In the genomic region with DNA sequence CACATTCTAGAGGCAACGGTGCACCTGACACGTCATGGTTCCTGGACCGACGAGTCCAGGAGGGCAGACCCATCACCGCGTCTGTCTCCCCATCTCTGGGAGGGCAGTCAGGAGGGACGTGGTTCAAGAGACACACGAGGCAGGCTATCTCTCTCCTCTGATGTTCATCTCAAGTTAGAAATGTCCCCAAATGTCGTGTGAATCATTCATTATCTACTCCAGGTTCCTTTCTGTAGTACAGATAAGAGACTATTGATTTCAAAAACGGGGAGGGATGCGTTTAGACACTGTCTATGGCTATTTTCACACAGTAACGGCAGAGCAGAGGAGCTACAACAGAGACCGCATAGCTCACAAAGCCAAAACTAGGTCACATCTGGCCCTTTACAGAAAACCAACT, we compare ENCODE assay signal across 23 cellular contexts.
"Had no signal": no experiment of that assay in that cellular context is flagged by ENCODE, and none has a peak within 500 bp of the region (broad histone marks: within the 10 kb centered on the region; RNA-seq: fewer than 3 reads in every experiment).

No MANE protein-coding gene starts in this region.

- ATAC-seq: body of pancreas had no signal

- H3K27me3 ChIP-seq: ascending aorta, body of pancreas, Peyer's patch had no signal

- H3K9me3 ChIP-seq: ascending aorta, body of pancreas, Peyer's patch had no signal

- H3K27ac ChIP-seq: ascending aorta, body of pancreas, Peyer's patch, RWPE1, VCaP had no signal

- H3K27me3 Mint-ChIP-seq: activated CD4-positive, alpha-beta memory T cell treated with anti-CD3 and anti-CD28 coated beads for 36 hours; activated CD4-positive, alpha-beta T cell treated with anti-CD3 and anti-CD28 coated beads, Interleukin-2, amount 10 ng/mL, durations not matched to agents 7 days and 5 days; activated naive CD4-positive, alpha-beta T cell treated with anti-CD3 and anti-CD28 coated beads, Interleukin-2, amount 50 U/mL, for 24 hours; activated T-cell treated with anti-CD3 and anti-CD28 coated beads, Interleukin-2, amount 50 U/mL, for 24 hours had no signal

- DNase-seq: activated CD4-positive, alpha-beta memory T cell treated with anti-CD3 and anti-CD28 coated beads for 36 hours; activated CD4-positive, alpha-beta T cell treated with anti-CD3 and anti-CD28 coated beads, Interleukin-2, amount 10 ng/mL, durations not matched to agents 7 days and 5 days; activated CD4-positive, CD25-positive, alpha-beta regulatory T cell; activated effector memory CD4-positive, alpha-beta T cell treated with Interleukin-2 at 50 U/mL for 16 hours; activated naive CD4-positive, alpha-beta T cell; body of pancreas; Karpas-422; MM.1S; NCI-H1105; NCI-H1436; NCI-H1694 treated with DMSO at 0.1 percent for 48 hours; NCI-H2029 treated with DMSO at 0.1 percent for 48 hours; NCI-H510A treated with DMSO at 0.1 percent for 48 hours; SHP77 treated with DMSO at 0.1 percent for 48 hours; T-helper 2 cell; T1000 had no signal

- H3K27ac Mint-ChIP-seq: activated CD4-positive, alpha-beta memory T cell treated with anti-CD3 and anti-CD28 coated beads for 36 hours; activated CD4-positive, alpha-beta T cell treated with anti-CD3 and anti-CD28 coated beads, Interleukin-2, amount 10 ng/mL, durations not matched to agents 7 days and 5 days; activated naive CD4-positive, alpha-beta T cell treated with anti-CD3 and anti-CD28 coated beads, Interleukin-2, amount 50 U/mL, for 24 hours; activated T-cell treated with anti-CD3 and anti-CD28 coated beads, Interleukin-2, amount 50 U/mL, for 24 hours; activated T-helper 1 cell treated with anti-CD3 and anti-CD28 coated beads, Interleukin-12 subunit alpha, Interleukin-12 subunit beta, Interleukin-2, Interleukin-4 antibody, amounts not matched to agents 30 ng/mL and 10 ng/mL and 1 ng/mL, durations not matched to agents 14 hours and 24 hours and 36 hours had no signal

- H3K4me3 Mint-ChIP-seq: activated CD4-positive, alpha-beta memory T cell treated with anti-CD3 and anti-CD28 coated beads for 36 hours; activated CD4-positive, alpha-beta T cell treated with anti-CD3 and anti-CD28 coated beads, Interleukin-2, amount 10 ng/mL, durations not matched to agents 7 days and 5 days; activated naive CD4-positive, alpha-beta T cell treated with anti-CD3 and anti-CD28 coated beads, Interleukin-2, amount 50 U/mL, for 24 hours; activated T-cell treated with anti-CD3 and anti-CD28 coated beads, Interleukin-2, amount 50 U/mL, for 24 hours; activated T-helper 1 cell treated with anti-CD3 and anti-CD28 coated beads, Interleukin-12 subunit alpha, Interleukin-12 subunit beta, Interleukin-2, Interleukin-4 antibody, amounts not matched to agents 30 ng/mL and 10 ng/mL and 1 ng/mL, durations not matched to agents 14 hours and 24 hours and 36 hours had no signal

- H3K4me1 ChIP-seq: ascending aorta, body of pancreas had no signal

- H3K4me3 ChIP-seq: ascending aorta, body of pancreas, Peyer's patch had no signal

- H3K4me1 Mint-ChIP-seq: activated CD4-positive, alpha-beta T cell treated with anti-CD3 and anti-CD28 coated beads, Interleukin-2, amount 10 ng/mL, durations not matched to agents 7 days and 5 days; activated naive CD4-positive, alpha-beta T cell treated with anti-CD3 and anti-CD28 coated beads, Interleukin-2, amount 50 U/mL, for 24 hours had no signal
